Comparison of ENCODE assay signal across 17 cellular contexts in the genomic region with DNA sequence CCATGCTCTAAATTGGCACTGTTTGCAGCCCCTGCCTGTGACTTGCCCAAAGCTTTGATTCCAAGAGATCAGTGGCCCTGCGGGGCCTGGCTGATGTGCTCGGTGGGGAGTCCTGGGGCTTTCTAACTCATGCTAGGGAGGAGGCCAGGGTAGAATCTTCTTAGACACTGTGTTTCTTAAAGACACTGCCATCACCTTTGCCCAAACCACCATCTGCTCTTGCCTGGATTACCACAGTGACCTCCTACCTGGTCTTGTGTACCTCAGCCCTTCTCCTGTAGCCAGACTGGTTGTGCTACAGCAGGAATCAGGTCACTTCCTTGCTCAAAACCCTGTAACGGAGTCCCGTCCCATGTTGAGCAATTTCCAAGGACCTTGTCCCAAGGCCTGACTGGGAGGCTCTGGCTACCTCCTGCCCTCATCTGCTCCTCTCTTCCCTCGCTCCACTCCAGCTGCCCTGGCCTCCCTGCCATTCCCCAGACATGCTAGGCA.
DNase-seq lines count a peak whose midpoint lies in the region; ATAC-seq and TF ChIP-seq lines count a peak whose summit lies in the region.
"Had no signal": no experiment of that assay in that cellular context is flagged by ENCODE, and none has a peak within 500 bp of the region (broad histone marks: within the 10 kb centered on the region; RNA-seq: fewer than 3 reads in every experiment).

No MANE protein-coding gene starts in this region.

- WGBS in aorta, 2 donors: 32 to 33% methylated on average over 5 of the region's 5 CpGs

- no peaks in the 10 kb centered on the region for H3K9me3 Mint-ChIP-seq in nephron
- H3K9me3 Mint-ChIP-seq: IgD-negative memory B cell had no signal

- peaks cover 58% of the 10 kb centered on the region for H3K4me1 Mint-ChIP-seq in nephron

- DNase-seq in cardiac muscle cell (ENCODE audit: low read depth in 1 of 2, low spot score in 1 of 2): no peak
- no peak for DNase-seq in Right ventricle myocardium inferior (ENCODE audit: missing footprints)
- DNase-seq in dermis blood vessel endothelial cell: peak; percentile 18
- no peak for DNase-seq in aorta
- DNase-seq in islet precursor cell: no peak
- no peak for DNase-seq in NCI-H1105 (lab: John Stamatoyannopoulos, UW)
- no peak for DNase-seq in uterus
- DNase-seq: amygdala, DMS79, hippocampal formation, NCI-H187, NCI-H526 treated with DMSO at 0.1 percent for 48 hours had no signal

- no peaks in the 10 kb centered on the region for H3K27me3 Mint-ChIP-seq in nephron (ENCODE audit: low read depth)
- H3K27me3 Mint-ChIP-seq: IgD-negative memory B cell had no signal

- H3K4me1 ChIP-seq in cardiac muscle cell (ENCODE audit: low read depth) (peaks cover 61% of the 10 kb centered on the region), aorta (ENCODE audit: control insufficient read depth in 1 of 2, insufficient read depth in 2 of 2, low read length in 2 of 2) (peaks cover 5 to 8% of the 10 kb centered on the region in 2 donors), uterus (no peaks in the 10 kb centered on the region)
- H3K4me1 ChIP-seq: HAP-1 had no signal

- H3K4me3 ChIP-seq in cardiac muscle cell (no peak overlapping the region), aorta (ENCODE audit: low read length in 2 of 2) (no peak overlapping the region), uterus (no peak overlapping the region)
- H3K4me3 ChIP-seq: HAP-1, SJSA1, tibial nerve had no signal

- H3K36me3 ChIP-seq in cardiac muscle cell (no peaks in the 10 kb centered on the region), aorta (ENCODE audit: control insufficient read depth in 1 of 2, insufficient read depth in 2 of 2, low read length in 1 of 2) (peaks cover 0 to 2% of the 10 kb centered on the region in 2 donors), uterus (no peaks in the 10 kb centered on the region)
- H3K36me3 ChIP-seq: HAP-1, SJSA1 had no signal

- H3K4me3 Mint-ChIP-seq in nephron: no peak overlapping the region

- H3K27me3 ChIP-seq in cardiac muscle cell: no peaks in the 10 kb centered on the region
- H3K27me3 ChIP-seq in aorta (ENCODE audit: control insufficient read depth in 1 of 2, insufficient read depth in 2 of 2, low read length in 1 of 2): no peaks in the 10 kb centered on the region
- no peaks in the 10 kb centered on the region for H3K27me3 ChIP-seq in uterus
- H3K27me3 ChIP-seq: SJSA1, tibial nerve had no signal

- H3K36me3 Mint-ChIP-seq in nephron (ENCODE audit: low read depth): peaks cover under 1% of the 10 kb centered on the region

- intact Hi-C loops in Right ventricle myocardium inferior (cut with DNase I) (no loop called here), aorta (cut with DNase I) (no loop called here), uterus (cut with DNase I; ENCODE audit: low total_unique reads) (no loop called here)

- no peak for TF ChIP-seq POLR2A in uterus (IDR thresholded peaks at IDR 0.05)

- no peak for TF ChIP-seq CTCF in cardiac muscle cell (IDR thresholded peaks at IDR 0.05; ENCODE audit: low read depth, low read length)
- TF ChIP-seq CTCF in nephron (IDR thresholded peaks at IDR 0.05; ENCODE audit: unreplicated experiment in 3 of 3): no peak
- TF ChIP-seq CTCF in uterus (IDR thresholded peaks at IDR 0.05): no peak

- ATAC-seq in Right ventricle myocardium inferior (no peak), aorta (ENCODE audit: low FRiP score) (peak; percentile 14)

- H3K9me3 ChIP-seq in cardiac muscle cell (ENCODE audit: low read depth): no peaks in the 10 kb centered on the region
- H3K9me3 ChIP-seq in aorta (ENCODE audit: control insufficient read depth, low read length): no peaks in the 10 kb centered on the region
- H3K9me3 ChIP-seq in uterus: no peaks in the 10 kb centered on the region
- H3K9me3 ChIP-seq: HAP-1, SJSA1, tibial nerve had no signal

- peak overlapping the region; percentile 61 to 86 (median 69) for H3K27ac Mint-ChIP-seq in nephron

- peak overlapping the region; percentile 87 for H3K27ac ChIP-seq in cardiac muscle cell
- H3K27ac ChIP-seq in aorta (ENCODE audit: low read depth in 1 of 2, low read length in 2 of 2): no peak overlapping the region
- no peak overlapping the region for H3K27ac ChIP-seq in uterus
- H3K27ac ChIP-seq: SJSA1, tibial nerve had no signal
